13 cellular contexts compared by ENCODE assay signal in genomic region chr17:74778960-74779359, GRCh38. TPM values are rescaled to one million over a fixed set of nuclear protein-coding genes. Genes with fewer than 3 reads are reported as not detected.
A peak's percentile ranks its signal among the peaks of the same experiment; 100 is the strongest.
DNase-seq lines count a peak whose midpoint lies in the region; ATAC-seq, FAIRE-seq and TF ChIP-seq lines count a peak whose summit lies in the region.
"Had no signal": no experiment of that assay in that cellular context is flagged by ENCODE, and none has a peak within 500 bp of the region (broad histone marks: within the 10 kb centered on the region; RNA-seq: fewer than 3 reads in every experiment).

No MANE protein-coding gene starts in this region.

- POLR2A ChIA-PET in HepG2 (lab: Yijun Ruan, JAX) (interaction anchor here (0.6 to 29.3 kb wide), 3 partner anchors 9 to 43 kb away, joined by 3 to 1459 read pairs (median 4); partner anchors contain the start of gene NHERF1), endothelial cell of umbilical vein (lab: Charles Lee) (interaction anchor here (0.7 to 1.1 kb wide), 2 partner anchors 8 to 458 kb away, joined by 3 read pairs; no protein-coding TSS in a partner anchor)

- no peak overlapping the region for H3K9ac ChIP-seq in HepG2 (ENCODE audit: insufficient read depth, low read depth, low read length)
- no peak overlapping the region for H3K9ac ChIP-seq in endothelial cell of umbilical vein (replicated peaks; ENCODE audit: extremely low read depth, insufficient read depth, low read length)

- intact Hi-C loops in HepG2 (cut with micrococcal nuclease; ENCODE audit: unreplicated experiment) (no loop called here), right lobe of liver (cut with DNase I) (no loop called here), endothelial cell of umbilical vein (cut with micrococcal nuclease) (loop anchor here (5.0 kb wide), 1 partner anchor 93 kb away; the partner anchor contains the start of gene FDXR)

- no peak overlapping the region for H2AFZ ChIP-seq in HepG2 (ENCODE audit: low read length)
- no peak overlapping the region for H2AFZ ChIP-seq in endothelial cell of umbilical vein (ENCODE audit: low read depth, low read length)

- DNase-seq in HepG2 (ENCODE audit: low spot score) (no peak), right lobe of liver (no peak), SKM-1 treated with dmso at 0.1 percent for 144 hours (lab: John Stamatoyannopoulos, UW; ENCODE audit: unreplicated experiment) (peak; percentile 81), endothelial cell of umbilical vein (ENCODE audit: low read depth, low spot score) (no peak), NCI-H774 (lab: John Stamatoyannopoulos, UW) (no peak), cerebellum (ENCODE audit: low spot score) (no peak)
- DNase-seq: activated T-cell treated with anti-CD3 and anti-CD28 coated beads for 4 hours; NCI-H1417 treated with DMSO at 0.1 percent for 48 hours; occipital lobe; stimulated activated CD4-positive, alpha-beta T cell treated with anti-CD3 and anti-CD28 coated beads, Interleukin-15, amount 100 ng/mL, for 24 hours had no signal

- no peaks in the 10 kb centered on the region for H3K9me3 ChIP-seq in HepG2 (ENCODE audit: low read length)
- no peaks in the 10 kb centered on the region for H3K9me3 ChIP-seq in right lobe of liver
- H3K9me3 ChIP-seq in endothelial cell of umbilical vein (replicated peaks; ENCODE audit: control insufficient read depth, insufficient read depth, low read length) = no peaks in the 10 kb centered on the region
- H3K9me3 ChIP-seq: gastroesophageal sphincter had no signal

- in situ Hi-C loops in HepG2 (cut with HindIII; ENCODE audit: extremely low pct_ligation_motif_present, low pct_unique_long_range_greater_than_20kb) = no loop called here

- CTCF ChIA-PET in HepG2 (lab: Yijun Ruan, JAX; ENCODE audit: low intra/inter-chr PET ratio, low total read pairs) = interaction anchor here (5.7 kb wide), 1 partner anchor 34 kb away, joined by 103 read pairs; no protein-coding TSS in a partner anchor
- CTCF ChIA-PET in endothelial cell of umbilical vein (lab: Charles Lee) = interaction anchor here (0.5 to 5.5 kb wide), 7 partner anchors 8 to 122 kb away, joined by 3 to 29 read pairs (median 4); partner anchors contain the start of gene GRIN2C

- H3K4me3 ChIP-seq in HepG2 (replicated peaks in 1 of 3; ENCODE audit: insufficient read depth in 1 of 3, low read depth in 2 of 3, low read length in 3 of 3) (no peak overlapping the region), right lobe of liver (no peak overlapping the region), endothelial cell of umbilical vein (replicated peaks in 1 of 3; ENCODE audit: insufficient read depth in 1 of 3, low read depth in 1 of 3, low read length in 3 of 3) (no peak overlapping the region)
- H3K4me3 ChIP-seq: gastroesophageal sphincter had no signal

- no peaks in the 10 kb centered on the region; a peak in 1 of 5 replicates for H3K27me3 ChIP-seq in HepG2 (ENCODE audit: control insufficient read depth in 1 of 2, insufficient read depth in 2 of 2, low read length in 2 of 2)
- H3K27me3 ChIP-seq in right lobe of liver = no peaks in the 10 kb centered on the region
- no peaks in the 10 kb centered on the region for H3K27me3 ChIP-seq in endothelial cell of umbilical vein (ENCODE audit: control insufficient read depth in 2 of 2, insufficient read depth in 2 of 2, low read length in 2 of 2)
- H3K27me3 ChIP-seq: gastroesophageal sphincter had no signal

- BruUV-seq in HepG2 (replicated peaks; lab: Mats Ljungman, UMichigan) (no TSS peak), endothelial cell of umbilical vein (replicated peaks; lab: Mats Ljungman, UMichigan) (no TSS peak)

- H3K4me2 ChIP-seq in HepG2 (ENCODE audit: low read depth, low read length) (no peak overlapping the region), endothelial cell of umbilical vein (ENCODE audit: insufficient read depth, low read length) (no peak overlapping the region)

- WGBS in HepG2 (ENCODE audit: low lambda C conversion rate) = 66% methylated on average over 5 of the region's 5 CpGs
- 38% methylated on average over 5 of the region's 5 CpGs for WGBS in right lobe of liver (ENCODE audit: insufficient coverage, low coverage, low lambda C conversion rate, missing lambda C conversion rate)

- TF ChIP-seq CTCF in HepG2 (CRISPR knock-in tag; IDR thresholded peaks at IDR 0.05) (no peak), right lobe of liver (IDR thresholded peaks at IDR 0.05) (no peak), endothelial cell of umbilical vein (IDR thresholded peaks at IDR 0.05; ENCODE audit: extremely low read depth in 1 of 2, insufficient read depth in 1 of 2, low read depth in 1 of 2, low read length in 2 of 2) (no peak)

- TF ChIP-seq EP300 in HepG2 (IDR thresholded peaks at IDR 0.05; ENCODE audit: low read depth in 2 of 2, low read length in 2 of 2) (no peak), HepG2 (CRISPR knock-in tag; IDR thresholded peaks at IDR 0.05; ENCODE audit: borderline replicate concordance) (no peak)

- H3K4me1 ChIP-seq in HepG2 (ENCODE audit: insufficient read depth, low read length) = peaks cover 30% of the 10 kb centered on the region
- peaks cover 0 to 37% (median 13%) of the 10 kb centered on the region in 4 donors for H3K4me1 ChIP-seq in right lobe of liver
- peaks cover 7% of the 10 kb centered on the region for H3K4me1 ChIP-seq in endothelial cell of umbilical vein (ENCODE audit: control insufficient read depth, extremely low read depth, insufficient read depth, low read length)

- TF ChIP-seq POLR2A in HepG2 (IDR thresholded peaks at IDR 0.05; ENCODE audit: insufficient read depth in 1 of 2, low read depth in 2 of 2, low read length in 2 of 2) (no peak), right lobe of liver (IDR thresholded peaks at IDR 0.05) (no peak), endothelial cell of umbilical vein (IDR thresholded peaks at IDR 0.05; ENCODE audit: low read depth, low read length) (no peak)

- H3K9me1 ChIP-seq in endothelial cell of umbilical vein (replicated peaks; ENCODE audit: control insufficient read depth, extremely low read depth, insufficient read depth, low read length) = no peaks in the 10 kb centered on the region

- dilution Hi-C loops in endothelial cell of umbilical vein (cut with MboI; ENCODE audit: extremely low pct_ligation_motif_present, low sequenced_read_pairs) = no loop called here

- H3K79me2 ChIP-seq in HepG2 (ENCODE audit: insufficient read depth, low read length) (peaks cover 20% of the 10 kb centered on the region), endothelial cell of umbilical vein (ENCODE audit: control insufficient read depth, insufficient read depth, low read length) (peaks cover 20% of the 10 kb centered on the region)

- TF ChIP-seq RAD21 in HepG2 (CRISPR knock-in tag; IDR thresholded peaks at IDR 0.05) = no peak

- H4K20me1 ChIP-seq in HepG2 (ENCODE audit: insufficient read depth, low read length) = no peaks in the 10 kb centered on the region
- H4K20me1 ChIP-seq in endothelial cell of umbilical vein (replicated peaks; ENCODE audit: control insufficient read depth, extremely low read depth, insufficient read depth, low read length) = no peaks in the 10 kb centered on the region

- no peak for ATAC-seq in HepG2
- ATAC-seq in right lobe of liver = no peak
- no peak for ATAC-seq in GM18907 (IDR thresholded peaks at IDR 0.05; ENCODE audit: unreplicated experiment)
- ATAC-seq in HG03095 (IDR thresholded peaks at IDR 0.05; ENCODE audit: unreplicated experiment) = no peak
- ATAC-seq: gastroesophageal sphincter had no signal

- no peak overlapping the region for H3K27ac ChIP-seq in HepG2 (ENCODE audit: extremely low read length, insufficient read depth, low read length)
- no peak overlapping the region for H3K27ac ChIP-seq in right lobe of liver
- H3K27ac ChIP-seq in endothelial cell of umbilical vein (ENCODE audit: insufficient read depth, low read depth, low read length) = no peak overlapping the region

- FAIRE-seq in HepG2 (lab: Jason Lieb, UNC) (no peak), endothelial cell of umbilical vein (lab: Jason Lieb, UNC) (peak; percentile 46)

- H3K36me3 ChIP-seq in HepG2 (replicated peaks in 1 of 2; ENCODE audit: control insufficient read depth in 1 of 2, insufficient read depth in 2 of 2, low read length in 2 of 2) (no peaks in the 10 kb centered on the region; a peak in 1 of 5 replicates), right lobe of liver (no peaks in the 10 kb centered on the region), endothelial cell of umbilical vein (ENCODE audit: control insufficient read depth in 2 of 2, extremely low read depth in 1 of 2, insufficient read depth in 2 of 2, low read length in 2 of 2) (peaks cover 0 to 3% of the 10 kb centered on the region in 2 experiments)

RNA-seq across cellular contexts. Expression of gene NAT9, which starts 2.8 kb away (rescaled TPM):
- total RNA-seq in HepG2 (2016; rRNA removed; fragmentation: Illumina TruSeq; extraction: Trizol) (37.6 and 44.2 TPM in 2 replicates), right lobe of liver (10 to 100 TPM in 5 of 6 experiments, 1 to 10 TPM in 1; 10.0 to 23.0 (median 16.3) TPM), endothelial cell of umbilical vein (44.8 and 45.8 TPM in 2 replicates), cerebellum (22.0 TPM)
- total RNA-seq in HepG2 (2016; cell fraction: cytosol; rRNA removed; fragmentation: Illumina TruSeq; extraction: Trizol; ENCODE audit: low read depth) = 16.5 and 18.6 TPM in 2 replicates
- 38.7 and 44.6 TPM in 2 replicates for total RNA-seq in HepG2 (2016; cell fraction: insoluble cytoplasmic fraction; rRNA removed; fragmentation: Illumina TruSeq; extraction: Trizol)
- 25.6 and 29.9 TPM in 2 replicates for total RNA-seq in HepG2 (2016; cell fraction: membrane; rRNA removed; fragmentation: Illumina TruSeq; extraction: Trizol)
- 44.5 and 46.0 TPM in 2 replicates for total RNA-seq in HepG2 (2016; cell fraction: nucleus; rRNA removed; fragmentation: Illumina TruSeq; extraction: Trizol)
- polyA plus RNA-seq in HepG2 (2011; rRNA removed) (39.7 and 49.8 TPM in 2 replicates), endothelial cell of umbilical vein (37.2 and 39.3 TPM in 2 replicates)
- polyA plus RNA-seq in HepG2 (2011; cell fraction: cytosol; rRNA removed) = 37.1 and 45.5 TPM in 2 replicates
- polyA plus RNA-seq in HepG2 (2011; cell fraction: nucleus; rRNA removed) = 152 and 183 TPM in 2 replicates
- 37.3 and 50.6 TPM in 2 replicates for polyA plus RNA-seq in HepG2 (2012)
- 8.7 and 8.9 TPM in 2 replicates for polyA plus RNA-seq in HepG2 (2016; cell fraction: cytosol; fragmentation: Illumina TruSeq; extraction: Trizol; ENCODE audit: low read depth)
- 35.3 and 35.8 TPM in 2 replicates for polyA plus RNA-seq in HepG2 (2016; cell fraction: insoluble cytoplasmic fraction; fragmentation: Illumina TruSeq; extraction: Trizol; ENCODE audit: low read depth)
- polyA plus RNA-seq in HepG2 (2016; cell fraction: membrane; fragmentation: Illumina TruSeq; extraction: Trizol; ENCODE audit: low read depth) = 17.6 and 19.9 TPM in 2 replicates
- 74.0 and 80.9 TPM in 2 replicates for polyA plus RNA-seq in HepG2 (2016; cell fraction: nucleus; fragmentation: Illumina TruSeq; extraction: Trizol; ENCODE audit: insufficient read depth, low read depth)
- polyA minus RNA-seq in HepG2 (2011; rRNA and poly(A)+ RNA removed; ENCODE audit: low replicate concordance) = 32.3 and 53.7 TPM in 2 replicates
- polyA minus RNA-seq in HepG2 (2011; cell fraction: cytosol; rRNA and poly(A)+ RNA removed) = 12.7 and 14.7 TPM in 2 replicates
- polyA minus RNA-seq in HepG2 (2011; cell fraction: nucleus; rRNA and poly(A)+ RNA removed) = 56.3 and 64.3 TPM in 2 replicates
- polyA plus RNA-seq in endothelial cell of umbilical vein (2011; cell fraction: cytosol; rRNA removed) = 32.6 and 39.8 TPM in 2 replicates
- 230 and 239 TPM in 2 replicates for polyA plus RNA-seq in endothelial cell of umbilical vein (2011; cell fraction: nucleus; rRNA removed)
- polyA plus RNA-seq in endothelial cell of umbilical vein (2012) = 45.3 and 53.6 TPM in 2 replicates
- polyA minus RNA-seq in endothelial cell of umbilical vein = 44.8 and 46.5 TPM in 2 replicates
- polyA minus RNA-seq in endothelial cell of umbilical vein (2011; cell fraction: cytosol; rRNA and poly(A)+ RNA removed) = 3.6 TPM
- polyA minus RNA-seq in endothelial cell of umbilical vein (2011; cell fraction: nucleus; rRNA and poly(A)+ RNA removed) = 32.7 and 34.2 TPM in 2 replicates

RNA-seq across cellular contexts. Expression of gene NHERF1, which starts 30.5 kb away (rescaled TPM):
- total RNA-seq in HepG2 (2016; rRNA removed; fragmentation: Illumina TruSeq; extraction: Trizol) (138 and 169 TPM in 2 replicates), right lobe of liver (100 to 1,000 TPM; 105 to 218 (median 161) TPM), endothelial cell of umbilical vein (26.8 and 26.9 TPM in 2 replicates), cerebellum (10.3 TPM)
- total RNA-seq in HepG2 (2016; cell fraction: cytosol; rRNA removed; fragmentation: Illumina TruSeq; extraction: Trizol; ENCODE audit: low read depth) = 27.0 and 28.2 TPM in 2 replicates
- total RNA-seq in HepG2 (2016; cell fraction: insoluble cytoplasmic fraction; rRNA removed; fragmentation: Illumina TruSeq; extraction: Trizol) = 118 and 171 TPM in 2 replicates
- total RNA-seq in HepG2 (2016; cell fraction: membrane; rRNA removed; fragmentation: Illumina TruSeq; extraction: Trizol) = 64.4 and 79.9 TPM in 2 replicates
- total RNA-seq in HepG2 (2016; cell fraction: nucleus; rRNA removed; fragmentation: Illumina TruSeq; extraction: Trizol) = 75.3 and 85.2 TPM in 2 replicates
- polyA plus RNA-seq in HepG2 (2011; rRNA removed) (266 and 269 TPM in 2 replicates), endothelial cell of umbilical vein (22.4 and 24.4 TPM in 2 replicates)
- polyA plus RNA-seq in HepG2 (2011; cell fraction: cytosol; rRNA removed) = 232 and 243 TPM in 2 replicates
- 152 and 164 TPM in 2 replicates for polyA plus RNA-seq in HepG2 (2011; cell fraction: nucleus; rRNA removed)
- 209 and 226 TPM in 2 replicates for polyA plus RNA-seq in HepG2 (2012)
- 52.4 and 55.7 TPM in 2 replicates for polyA plus RNA-seq in HepG2 (2016; cell fraction: cytosol; fragmentation: Illumina TruSeq; extraction: Trizol; ENCODE audit: low read depth)
- 275 and 359 TPM in 2 replicates for polyA plus RNA-seq in HepG2 (2016; cell fraction: insoluble cytoplasmic fraction; fragmentation: Illumina TruSeq; extraction: Trizol; ENCODE audit: low read depth)
- polyA plus RNA-seq in HepG2 (2016; cell fraction: membrane; fragmentation: Illumina TruSeq; extraction: Trizol; ENCODE audit: low read depth) = 109 and 126 TPM in 2 replicates
- polyA plus RNA-seq in HepG2 (2016; cell fraction: nucleus; fragmentation: Illumina TruSeq; extraction: Trizol; ENCODE audit: insufficient read depth, low read depth) = 248 and 253 TPM in 2 replicates
- 92.0 and 295 TPM in 2 replicates for polyA minus RNA-seq in HepG2 (2011; rRNA and poly(A)+ RNA removed; ENCODE audit: low replicate concordance)
- 130 and 139 TPM in 2 replicates for polyA minus RNA-seq in HepG2 (2011; cell fraction: cytosol; rRNA and poly(A)+ RNA removed)
- 62.8 and 68.1 TPM in 2 replicates for polyA minus RNA-seq in HepG2 (2011; cell fraction: nucleus; rRNA and poly(A)+ RNA removed)
- polyA plus RNA-seq in endothelial cell of umbilical vein (2011; cell fraction: cytosol; rRNA removed) = 24.1 and 26.0 TPM in 2 replicates
- polyA plus RNA-seq in endothelial cell of umbilical vein (2011; cell fraction: nucleus; rRNA removed) = 13.6 and 14.0 TPM in 2 replicates
- 19.5 and 22.8 TPM in 2 replicates for polyA plus RNA-seq in endothelial cell of umbilical vein (2012)
- polyA minus RNA-seq in endothelial cell of umbilical vein = 15.5 and 20.8 TPM in 2 replicates
- polyA minus RNA-seq in endothelial cell of umbilical vein (2011; cell fraction: cytosol; rRNA and poly(A)+ RNA removed) = 47.4 TPM
- polyA minus RNA-seq in endothelial cell of umbilical vein (2011; cell fraction: nucleus; rRNA and poly(A)+ RNA removed) = 3.8 and 4.8 TPM in 2 replicates

RNA-seq across cellular contexts. Expression of gene RAB37, which starts 41.9 kb away (rescaled TPM):
- total RNA-seq in HepG2 (2016; rRNA removed; fragmentation: Illumina TruSeq; extraction: Trizol) (0.91 and 1.1 TPM in 2 replicates), right lobe of liver (10 to 100 TPM in 3 of 6 experiments, 1 to 10 TPM in 3; 5.0 to 14.4 (median 9.0) TPM), endothelial cell of umbilical vein (0.21 TPM in 1 of 2 replicates, not detected in the other), cerebellum (0.82 TPM)
- total RNA-seq in HepG2 (2016; cell fraction: cytosol; rRNA removed; fragmentation: Illumina TruSeq; extraction: Trizol; ENCODE audit: low read depth) = 0.30 TPM in 1 of 2 replicates, not detected in the other
- 0.73 and 1.0 TPM in 2 replicates for total RNA-seq in HepG2 (2016; cell fraction: insoluble cytoplasmic fraction; rRNA removed; fragmentation: Illumina TruSeq; extraction: Trizol)
- 0.83 and 0.93 TPM in 2 replicates for total RNA-seq in HepG2 (2016; cell fraction: membrane; rRNA removed; fragmentation: Illumina TruSeq; extraction: Trizol)
- total RNA-seq in HepG2 (2016; cell fraction: nucleus; rRNA removed; fragmentation: Illumina TruSeq; extraction: Trizol) = 0.96 and 1.3 TPM in 2 replicates
- polyA plus RNA-seq in HepG2 (2011; rRNA removed) (3.7 and 4.7 TPM in 2 replicates), endothelial cell of umbilical vein (0.10 and 0.11 TPM in 2 replicates)
- polyA plus RNA-seq in HepG2 (2011; cell fraction: cytosol; rRNA removed) = 2.1 and 2.8 TPM in 2 replicates
- 7.0 and 8.4 TPM in 2 replicates for polyA plus RNA-seq in HepG2 (2011; cell fraction: nucleus; rRNA removed)
- 1.8 and 2.4 TPM in 2 replicates for polyA plus RNA-seq in HepG2 (2012)
- polyA plus RNA-seq in HepG2 (2016; cell fraction: cytosol; fragmentation: Illumina TruSeq; extraction: Trizol; ENCODE audit: low read depth) = 0.18 and 0.22 TPM in 2 replicates
- polyA plus RNA-seq in HepG2 (2016; cell fraction: insoluble cytoplasmic fraction; fragmentation: Illumina TruSeq; extraction: Trizol; ENCODE audit: low read depth) = 0.83 and 0.93 TPM in 2 replicates
- 0.48 and 0.49 TPM in 2 replicates for polyA plus RNA-seq in HepG2 (2016; cell fraction: membrane; fragmentation: Illumina TruSeq; extraction: Trizol; ENCODE audit: low read depth)
- 2.4 and 2.8 TPM in 2 replicates for polyA plus RNA-seq in HepG2 (2016; cell fraction: nucleus; fragmentation: Illumina TruSeq; extraction: Trizol; ENCODE audit: insufficient read depth, low read depth)
- polyA minus RNA-seq in HepG2 (2011; rRNA and poly(A)+ RNA removed; ENCODE audit: low replicate concordance) = 2.2 TPM in 1 of 2 replicates, not detected in the other
- polyA minus RNA-seq in HepG2 (2011; cell fraction: cytosol; rRNA and poly(A)+ RNA removed) = 0.70 and 2.0 TPM in 2 replicates
- 1.4 and 1.7 TPM in 2 replicates for polyA minus RNA-seq in HepG2 (2011; cell fraction: nucleus; rRNA and poly(A)+ RNA removed)
- 0.11 and 0.14 TPM in 2 replicates for polyA plus RNA-seq in endothelial cell of umbilical vein (2011; cell fraction: cytosol; rRNA removed)
- 0.14 and 0.15 TPM in 2 replicates for polyA plus RNA-seq in endothelial cell of umbilical vein (2011; cell fraction: nucleus; rRNA removed)
- polyA plus RNA-seq in endothelial cell of umbilical vein (2012) = 0.25 TPM in 1 of 2 replicates, not detected in the other
- polyA minus RNA-seq in endothelial cell of umbilical vein = 0.29 TPM in 1 of 2 replicates, not detected in the other
- polyA minus RNA-seq in endothelial cell of umbilical vein (2011; cell fraction: cytosol; rRNA and poly(A)+ RNA removed) = not detected
- polyA minus RNA-seq in endothelial cell of umbilical vein (2011; cell fraction: nucleus; rRNA and poly(A)+ RNA removed) = not detected in 2 replicates
